In genomic region chrY:20798351-20799049, GRCh38 we compare ENCODE assay signal across 14 cellular contexts. TPM values are rescaled to one million over a fixed set of nuclear protein-coding genes. Genes with fewer than 3 reads are reported as not detected.
DNase-seq lines count a peak whose midpoint lies in the region; ATAC-seq and TF ChIP-seq lines count a peak whose summit lies in the region.
"Had no signal": no experiment of that assay in that cellular context is flagged by ENCODE, and none has a peak within 500 bp of the region (broad histone marks: within the 10 kb centered on the region; RNA-seq: fewer than 3 reads in every experiment).

No MANE protein-coding gene starts in this region.

- H3K27ac ChIP-seq in VCaP = peak overlapping the region; percentile 91
- H3K27ac ChIP-seq: HL-60 had no signal

- H3K27me3 Mint-ChIP-seq in activated naive CD4-positive, alpha-beta T cell treated with anti-CD3 and anti-CD28 coated beads for 36 hours (ENCODE audit: low read depth) = no peaks in the 10 kb centered on the region
- no peaks in the 10 kb centered on the region for H3K27me3 Mint-ChIP-seq in stimulated activated memory B cell treated with anti-CD40 and anti-IgM and Interleukin-4, amounts not matched to agents 10 μg/mL and 1 μg/mL and 100 μg/mL, for 72 hours
- H3K27me3 Mint-ChIP-seq: stimulated activated naive B cell treated with anti-CD40 and anti-IgM and Interleukin-4, amounts not matched to agents 10 μg/mL and 1 μg/mL and 100 μg/mL, for 72 hours had no signal

- H3K4me3 Mint-ChIP-seq in activated naive CD4-positive, alpha-beta T cell treated with anti-CD3 and anti-CD28 coated beads for 36 hours = peak overlapping the region; percentile 59
- peak overlapping the region; percentile 70 for H3K4me3 Mint-ChIP-seq in stimulated activated memory B cell treated with anti-CD40 and anti-IgM and Interleukin-4, amounts not matched to agents 10 μg/mL and 1 μg/mL and 100 μg/mL, for 72 hours

- no peaks in the 10 kb centered on the region for H3K36me3 Mint-ChIP-seq in activated naive CD4-positive, alpha-beta T cell treated with anti-CD3 and anti-CD28 coated beads for 36 hours (ENCODE audit: low read depth)
- H3K36me3 Mint-ChIP-seq in stimulated activated memory B cell treated with anti-CD40 and anti-IgM and Interleukin-4, amounts not matched to agents 10 μg/mL and 1 μg/mL and 100 μg/mL, for 72 hours = peaks cover 6% of the 10 kb centered on the region

- no peak for TF ChIP-seq CTCF in VCaP (conservative IDR thresholded peaks at IDR 0.05)

- ATAC-seq in HG02884 (IDR thresholded peaks at IDR 0.05; ENCODE audit: unreplicated experiment) (peak; percentile 85), HG03097 (IDR thresholded peaks at IDR 0.05; ENCODE audit: low FRiP score, unreplicated experiment) (no peak), HG02763 (IDR thresholded peaks at IDR 0.05; ENCODE audit: unreplicated experiment) (no peak)
- peak; percentile 95 for ATAC-seq in stimulated activated memory B cell treated with anti-CD40 and anti-IgM and Interleukin-4, amounts not matched to agents 10 μg/mL and 1 μg/mL and 100 μg/mL, for 72 hours

- peak overlapping the region; percentile 53 for H3K27ac Mint-ChIP-seq in activated naive CD4-positive, alpha-beta T cell treated with anti-CD3 and anti-CD28 coated beads for 36 hours
- H3K27ac Mint-ChIP-seq in stimulated activated memory B cell treated with anti-CD40 and anti-IgM and Interleukin-4, amounts not matched to agents 10 μg/mL and 1 μg/mL and 100 μg/mL, for 72 hours = peak overlapping the region; percentile 82
- H3K27ac Mint-ChIP-seq: stimulated activated naive B cell treated with anti-CD40 and anti-IgM and Interleukin-4, amounts not matched to agents 10 μg/mL and 1 μg/mL and 100 μg/mL, for 72 hours had no signal

- H3K4me1 Mint-ChIP-seq in activated naive CD4-positive, alpha-beta T cell treated with anti-CD3 and anti-CD28 coated beads for 36 hours (ENCODE audit: low read depth) = peaks cover 5% of the 10 kb centered on the region
- peaks cover 40% of the 10 kb centered on the region for H3K4me1 Mint-ChIP-seq in stimulated activated memory B cell treated with anti-CD40 and anti-IgM and Interleukin-4, amounts not matched to agents 10 μg/mL and 1 μg/mL and 100 μg/mL, for 72 hours

- no peaks in the 10 kb centered on the region for H3K9me3 Mint-ChIP-seq in activated naive CD4-positive, alpha-beta T cell treated with anti-CD3 and anti-CD28 coated beads for 36 hours
- peaks cover 3% of the 10 kb centered on the region for H3K9me3 Mint-ChIP-seq in stimulated activated memory B cell treated with anti-CD40 and anti-IgM and Interleukin-4, amounts not matched to agents 10 μg/mL and 1 μg/mL and 100 μg/mL, for 72 hours
- H3K9me3 Mint-ChIP-seq: stimulated activated naive B cell treated with anti-CD40 and anti-IgM and Interleukin-4, amounts not matched to agents 10 μg/mL and 1 μg/mL and 100 μg/mL, for 72 hours had no signal

- CTCF ChIA-PET in activated naive CD4-positive, alpha-beta T cell treated with anti-CD3 and anti-CD28 coated beads for 36 hours (lab: Charles Lee) = no interaction called here

- intact Hi-C loops in activated naive CD4-positive, alpha-beta T cell treated with anti-CD3 and anti-CD28 coated beads for 36 hours (cut with micrococcal nuclease) = no loop called here

- peak; percentile 11 for DNase-seq in activated naive CD4-positive, alpha-beta T cell treated with anti-CD3 and anti-CD28 coated beads for 36 hours
- no peak for DNase-seq in activated naive CD4-positive, alpha-beta T cell treated with anti-CD3 and anti-CD28 coated beads, Interleukin-2, amount 50 U/mL, for 16 hours
- no peak for DNase-seq in NCI-H2171 (lab: John Stamatoyannopoulos, UW)
- DNase-seq: NCI-H1048; stimulated activated naive B cell treated with anti-CD40 and anti-IgM and Interleukin-4, amounts not matched to agents 10 μg/mL and 1 μg/mL and 100 μg/mL, for 72 hours had no signal

RNA-seq across cellular contexts. Expression of gene RPS4Y2, which starts 42.6 kb away (rescaled TPM):
- total RNA-seq in activated naive CD4-positive, alpha-beta T cell treated with anti-CD3 and anti-CD28 coated beads for 36 hours = not detected
- total RNA-seq: astrocyte, myocyte, skeletal muscle tissue had no signal

Comparison
In these comparisons a context has a peak if more than half of its experiments do, and no peak if none do; other contexts are left out.
1. ATAC-seq: peak in HG02884 (single experiment) and stimulated activated memory B cell treated with anti-CD40 and anti-IgM and Interleukin-4, amounts not matched to agents 10 μg/mL and 1 μg/mL and 100 μg/mL, for 72 hours (single experiment); none in HG03097 (single experiment) and HG02763 (single experiment).